In the genomic region with DNA sequence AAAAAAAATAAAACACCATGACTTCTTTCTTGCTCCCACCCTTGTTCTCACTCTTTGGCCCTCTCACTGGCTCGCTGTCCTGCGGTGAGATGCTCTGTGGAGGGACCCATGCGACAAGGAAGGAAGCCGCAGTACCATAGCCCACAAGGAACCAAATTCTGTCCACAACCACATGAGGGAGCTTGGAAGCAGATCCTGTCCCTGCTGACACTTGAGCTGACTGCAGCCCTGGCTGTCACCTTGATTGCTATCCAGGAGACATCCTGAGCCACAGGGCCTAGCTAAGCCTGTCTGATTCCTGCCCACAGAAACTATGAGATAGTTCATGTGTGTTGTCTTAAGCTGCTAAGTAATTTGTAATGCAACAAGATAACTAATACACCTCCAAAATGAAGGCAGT, we compare ENCODE assay signal across 1 cellular context.
TF ChIP-seq lines count a peak whose summit lies in the region.

No MANE protein-coding gene starts in this region.

TF ChIP-seq in GM23338, 12 proteins besides CTCF, POLR2A, EP300 and RAD21 (continued from another document):
- TF ChIP-seq, protein P1, sequence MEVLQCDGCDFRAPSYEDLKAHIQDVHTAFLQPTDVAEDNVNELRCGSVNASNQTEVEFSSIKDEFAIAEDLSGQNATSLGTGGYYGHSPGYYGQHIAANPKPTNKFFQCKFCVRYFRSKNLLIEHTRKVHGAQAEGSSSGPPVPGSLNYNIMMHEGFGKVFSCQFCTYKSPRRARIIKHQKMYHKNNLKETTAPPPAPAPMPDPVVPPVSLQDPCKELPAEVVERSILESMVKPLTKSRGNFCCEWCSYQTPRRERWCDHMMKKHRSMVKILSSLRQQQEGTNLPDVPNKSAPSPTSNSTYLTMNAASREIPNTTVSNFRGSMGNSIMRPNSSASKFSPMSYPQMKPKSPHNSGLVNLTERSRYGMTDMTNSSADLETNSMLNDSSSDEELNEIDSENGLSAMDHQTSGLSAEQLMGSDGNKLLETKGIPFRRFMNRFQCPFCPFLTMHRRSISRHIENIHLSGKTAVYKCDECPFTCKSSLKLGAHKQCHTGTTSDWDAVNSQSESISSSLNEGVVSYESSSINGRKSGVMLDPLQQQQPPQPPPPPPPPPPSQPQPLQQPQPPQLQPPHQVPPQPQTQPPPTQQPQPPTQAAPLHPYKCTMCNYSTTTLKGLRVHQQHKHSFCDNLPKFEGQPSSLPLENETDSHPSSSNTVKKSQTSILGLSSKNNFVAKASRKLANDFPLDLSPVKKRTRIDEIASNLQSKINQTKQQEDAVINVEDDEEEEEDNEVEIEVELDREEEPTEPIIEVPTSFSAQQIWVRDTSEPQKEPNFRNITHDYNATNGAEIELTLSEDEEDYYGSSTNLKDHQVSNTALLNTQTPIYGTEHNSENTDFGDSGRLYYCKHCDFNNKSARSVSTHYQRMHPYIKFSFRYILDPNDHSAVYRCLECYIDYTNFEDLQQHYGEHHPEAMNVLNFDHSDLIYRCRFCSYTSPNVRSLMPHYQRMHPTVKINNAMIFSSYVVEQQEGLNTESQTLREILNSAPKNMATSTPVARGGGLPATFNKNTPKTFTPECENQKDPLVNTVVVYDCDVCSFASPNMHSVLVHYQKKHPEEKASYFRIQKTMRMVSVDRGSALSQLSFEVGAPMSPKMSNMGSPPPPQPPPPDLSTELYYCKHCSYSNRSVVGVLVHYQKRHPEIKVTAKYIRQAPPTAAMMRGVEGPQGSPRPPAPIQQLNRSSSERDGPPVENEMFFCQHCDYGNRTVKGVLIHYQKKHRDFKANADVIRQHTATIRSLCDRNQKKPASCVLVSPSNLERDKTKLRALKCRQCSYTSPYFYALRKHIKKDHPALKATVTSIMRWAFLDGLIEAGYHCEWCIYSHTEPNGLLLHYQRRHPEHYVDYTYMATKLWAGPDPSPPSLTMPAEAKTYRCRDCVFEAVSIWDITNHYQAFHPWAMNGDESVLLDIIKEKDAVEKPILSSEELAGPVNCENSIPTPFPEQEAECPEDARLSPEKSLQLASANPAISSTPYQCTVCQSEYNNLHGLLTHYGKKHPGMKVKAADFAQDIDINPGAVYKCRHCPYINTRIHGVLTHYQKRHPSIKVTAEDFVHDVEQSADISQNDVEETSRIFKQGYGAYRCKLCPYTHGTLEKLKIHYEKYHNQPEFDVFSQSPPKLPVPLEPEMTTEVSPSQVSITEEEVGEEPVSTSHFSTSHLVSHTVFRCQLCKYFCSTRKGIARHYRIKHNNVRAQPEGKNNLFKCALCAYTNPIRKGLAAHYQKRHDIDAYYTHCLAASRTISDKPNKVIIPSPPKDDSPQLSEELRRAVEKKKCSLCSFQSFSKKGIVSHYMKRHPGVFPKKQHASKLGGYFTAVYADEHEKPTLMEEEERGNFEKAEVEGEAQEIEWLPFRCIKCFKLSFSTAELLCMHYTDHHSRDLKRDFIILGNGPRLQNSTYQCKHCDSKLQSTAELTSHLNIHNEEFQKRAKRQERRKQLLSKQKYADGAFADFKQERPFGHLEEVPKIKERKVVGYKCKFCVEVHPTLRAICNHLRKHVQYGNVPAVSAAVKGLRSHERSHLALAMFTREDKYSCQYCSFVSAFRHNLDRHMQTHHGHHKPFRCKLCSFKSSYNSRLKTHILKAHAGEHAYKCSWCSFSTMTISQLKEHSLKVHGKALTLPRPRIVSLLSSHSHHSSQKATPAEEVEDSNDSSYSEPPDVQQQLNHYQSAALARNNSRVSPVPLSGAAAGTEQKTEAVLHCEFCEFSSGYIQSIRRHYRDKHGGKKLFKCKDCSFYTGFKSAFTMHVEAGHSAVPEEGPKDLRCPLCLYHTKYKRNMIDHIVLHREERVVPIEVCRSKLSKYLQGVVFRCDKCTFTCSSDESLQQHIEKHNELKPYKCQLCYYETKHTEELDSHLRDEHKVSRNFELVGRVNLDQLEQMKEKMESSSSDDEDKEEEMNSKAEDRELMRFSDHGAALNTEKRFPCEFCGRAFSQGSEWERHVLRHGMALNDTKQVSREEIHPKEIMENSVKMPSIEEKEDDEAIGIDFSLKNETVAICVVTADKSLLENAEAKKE (CRISPR knock-in tag; IDR thresholded peaks at IDR 0.05) = no peak
